In genomic region chr5:53035868-53036381, GRCh38 we compare ENCODE assay signal across 8 cellular contexts.
DNase-seq lines count a peak whose midpoint lies in the region; ATAC-seq and TF ChIP-seq lines count a peak whose summit lies in the region.
"Had no signal": no experiment of that assay in that cellular context is flagged by ENCODE, and none has a peak within 500 bp of the region (broad histone marks: within the 10 kb centered on the region; RNA-seq: fewer than 3 reads in every experiment).

No MANE protein-coding gene starts in this region.

- TF ChIP-seq CTCF in GM12865 (IDR thresholded peaks at IDR 0.05; ENCODE audit: insufficient read depth, low read depth, low read length, missing control alignments) (peak; percentile 30), astrocyte of the cerebellum (IDR thresholded peaks at IDR 0.05; ENCODE audit: low read depth, low read length, missing control alignments) (peak; percentile 29)

- H3K4me3 ChIP-seq in GM12865 (ENCODE audit: low read depth, low read length) (no peak overlapping the region), astrocyte of the cerebellum (ENCODE audit: low read depth, low read length) (no peak overlapping the region)

- peak; percentile 6 for DNase-seq in GM12865 (ENCODE audit: low read depth)
- DNase-seq in astrocyte of the cerebellum (ENCODE audit: low read depth): no peak
- peak; percentile 14 for DNase-seq in midbrain (lab: John Stamatoyannopoulos, UW)
- no peak for DNase-seq in stimulated activated CD4-positive, alpha-beta T cell treated with anti-CD3 and anti-CD28 coated beads, Interleukin-2, amount 100 ng/mL, for 24 hours
- no peak for DNase-seq in cortex of kidney (lab: John Stamatoyannopoulos, UW)
- DNase-seq: posterior cingulate gyrus had no signal

- ATAC-seq in HG03520 (IDR thresholded peaks at IDR 0.05; ENCODE audit: unreplicated experiment) (peak; percentile 54), GM19397 (IDR thresholded peaks at IDR 0.05; ENCODE audit: unreplicated experiment) (no peak)

- in situ Hi-C loops in astrocyte of the cerebellum (cut with HindIII; ENCODE audit: low sequenced_read_pairs): no loop called here

Comparison
In these comparisons a context has a peak if more than half of its experiments do, and no peak if none do; other contexts are left out.
1. DNase-seq: peak in GM12865 (single experiment) and midbrain (single experiment); none in astrocyte of the cerebellum (single experiment), stimulated activated CD4-positive, alpha-beta T cell treated with anti-CD3 and anti-CD28 coated beads, Interleukin-2, amount 100 ng/mL, for 24 hours (0 of 2) and cortex of kidney (single experiment).